In the genomic region with DNA sequence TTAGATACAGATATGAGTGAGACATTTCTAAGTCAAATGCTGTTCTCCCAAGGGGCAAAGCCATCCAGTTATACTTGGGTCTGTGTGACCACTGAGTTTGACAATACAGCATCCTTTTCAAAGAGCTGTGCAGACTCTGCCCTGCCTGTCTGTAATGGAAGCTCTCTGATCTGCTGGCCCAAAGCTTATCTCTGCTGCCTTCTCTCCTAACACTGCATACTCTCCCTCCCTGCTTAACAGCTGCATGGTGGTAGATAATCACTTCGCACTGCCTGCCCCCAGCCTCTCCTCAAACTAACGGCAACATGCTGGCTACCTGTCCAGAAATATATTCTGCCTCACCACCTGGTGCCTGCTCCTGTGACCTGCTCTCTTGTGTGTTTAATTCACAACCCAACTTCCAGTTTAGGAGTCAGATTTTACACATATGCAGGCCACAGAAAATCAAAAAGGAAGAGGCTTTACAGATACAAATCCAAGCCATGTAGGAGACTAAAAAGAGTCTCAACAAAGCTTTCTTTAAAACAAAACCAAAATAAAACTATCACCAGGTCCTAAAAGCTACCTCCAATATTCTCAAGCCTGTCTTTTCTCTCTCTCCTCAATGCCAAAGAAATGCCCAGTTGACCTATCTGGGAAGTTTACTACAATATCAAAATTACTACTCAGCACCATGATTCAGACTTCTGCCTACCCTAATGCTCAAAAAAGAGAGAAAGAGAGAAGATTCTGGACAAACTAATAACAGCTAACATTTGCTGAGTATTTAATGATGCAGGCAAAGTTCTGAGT, we compare ENCODE assay signal across 1 cellular context.
TF ChIP-seq lines count a peak whose summit lies in the region.

No MANE protein-coding gene starts in this region.

TF ChIP-seq in K562, 482 proteins besides CTCF, POLR2A, EP300 and RAD21 (continued from another document and continues in another):
- TF ChIP-seq, protein P1, sequence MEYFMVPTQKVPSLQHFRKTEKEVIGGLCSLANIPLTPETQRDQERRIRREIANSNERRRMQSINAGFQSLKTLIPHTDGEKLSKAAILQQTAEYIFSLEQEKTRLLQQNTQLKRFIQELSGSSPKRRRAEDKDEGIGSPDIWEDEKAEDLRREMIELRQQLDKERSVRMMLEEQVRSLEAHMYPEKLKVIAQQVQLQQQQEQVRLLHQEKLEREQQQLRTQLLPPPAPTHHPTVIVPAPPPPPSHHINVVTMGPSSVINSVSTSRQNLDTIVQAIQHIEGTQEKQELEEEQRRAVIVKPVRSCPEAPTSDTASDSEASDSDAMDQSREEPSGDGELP (CRISPR knock-in tag; IDR thresholded peaks at IDR 0.05; ENCODE audit: borderline replicate concordance), result peak; percentile 87
- TF ChIP-seq, protein P2, sequence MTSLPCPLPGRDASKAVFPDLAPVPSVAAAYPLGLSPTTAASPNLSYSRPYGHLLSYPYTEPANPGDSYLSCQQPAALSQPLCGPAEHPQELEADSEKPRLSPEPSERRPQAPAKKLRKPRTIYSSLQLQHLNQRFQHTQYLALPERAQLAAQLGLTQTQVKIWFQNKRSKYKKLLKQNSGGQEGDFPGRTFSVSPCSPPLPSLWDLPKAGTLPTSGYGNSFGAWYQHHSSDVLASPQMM (CRISPR knock-in tag; IDR thresholded peaks at IDR 0.05), result no peak
- TF ChIP-seq EP400 (IDR thresholded peaks at IDR 0.05), result peak; percentile 58
- TF ChIP-seq KAT7 (CRISPR knock-in tag; IDR thresholded peaks at IDR 0.05; ENCODE audit: borderline replicate concordance), result no peak
- no peak for TF ChIP-seq ZNF695 (CRISPR knock-in tag; IDR thresholded peaks at IDR 0.05)
- no peak; the same call in 1 of the 2 replicates for TF ChIP-seq TCF7 (IDR thresholded peaks at IDR 0.05; ENCODE audit: borderline replicate concordance)
- TF ChIP-seq, protein P3, sequence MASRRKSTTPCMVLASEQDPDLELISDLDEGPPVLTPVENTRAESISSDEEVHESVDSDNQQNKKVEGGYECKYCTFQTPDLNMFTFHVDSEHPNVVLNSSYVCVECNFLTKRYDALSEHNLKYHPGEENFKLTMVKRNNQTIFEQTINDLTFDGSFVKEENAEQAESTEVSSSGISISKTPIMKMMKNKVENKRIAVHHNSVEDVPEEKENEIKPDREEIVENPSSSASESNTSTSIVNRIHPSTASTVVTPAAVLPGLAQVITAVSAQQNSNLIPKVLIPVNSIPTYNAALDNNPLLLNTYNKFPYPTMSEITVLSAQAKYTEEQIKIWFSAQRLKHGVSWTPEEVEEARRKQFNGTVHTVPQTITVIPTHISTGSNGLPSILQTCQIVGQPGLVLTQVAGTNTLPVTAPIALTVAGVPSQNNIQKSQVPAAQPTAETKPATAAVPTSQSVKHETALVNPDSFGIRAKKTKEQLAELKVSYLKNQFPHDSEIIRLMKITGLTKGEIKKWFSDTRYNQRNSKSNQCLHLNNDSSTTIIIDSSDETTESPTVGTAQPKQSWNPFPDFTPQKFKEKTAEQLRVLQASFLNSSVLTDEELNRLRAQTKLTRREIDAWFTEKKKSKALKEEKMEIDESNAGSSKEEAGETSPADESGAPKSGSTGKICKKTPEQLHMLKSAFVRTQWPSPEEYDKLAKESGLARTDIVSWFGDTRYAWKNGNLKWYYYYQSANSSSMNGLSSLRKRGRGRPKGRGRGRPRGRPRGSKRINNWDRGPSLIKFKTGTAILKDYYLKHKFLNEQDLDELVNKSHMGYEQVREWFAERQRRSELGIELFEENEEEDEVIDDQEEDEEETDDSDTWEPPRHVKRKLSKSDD (conservative IDR thresholded peaks at IDR 0.05; ENCODE audit: low read length), result no peak
- TF ChIP-seq TRIM28 (IDR thresholded peaks at IDR 0.05), result peak; percentile 85; the same call in 1 of the 2 replicates
- TF ChIP-seq ZNF347 (CRISPR knock-in tag; IDR thresholded peaks at IDR 0.05; ENCODE audit: low read depth), result no peak
- TF ChIP-seq, protein P4, sequence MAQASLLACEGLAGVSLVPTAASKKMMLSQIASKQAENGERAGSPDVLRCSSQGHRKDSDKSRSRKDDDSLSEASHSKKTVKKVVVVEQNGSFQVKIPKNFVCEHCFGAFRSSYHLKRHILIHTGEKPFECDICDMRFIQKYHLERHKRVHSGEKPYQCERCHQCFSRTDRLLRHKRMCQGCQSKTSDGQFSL (CRISPR knock-in tag; IDR thresholded peaks at IDR 0.05), result no peak
- TF ChIP-seq, protein P4 (tag; IDR thresholded peaks at IDR 0.05), result no peak
- TF ChIP-seq, protein P5, sequence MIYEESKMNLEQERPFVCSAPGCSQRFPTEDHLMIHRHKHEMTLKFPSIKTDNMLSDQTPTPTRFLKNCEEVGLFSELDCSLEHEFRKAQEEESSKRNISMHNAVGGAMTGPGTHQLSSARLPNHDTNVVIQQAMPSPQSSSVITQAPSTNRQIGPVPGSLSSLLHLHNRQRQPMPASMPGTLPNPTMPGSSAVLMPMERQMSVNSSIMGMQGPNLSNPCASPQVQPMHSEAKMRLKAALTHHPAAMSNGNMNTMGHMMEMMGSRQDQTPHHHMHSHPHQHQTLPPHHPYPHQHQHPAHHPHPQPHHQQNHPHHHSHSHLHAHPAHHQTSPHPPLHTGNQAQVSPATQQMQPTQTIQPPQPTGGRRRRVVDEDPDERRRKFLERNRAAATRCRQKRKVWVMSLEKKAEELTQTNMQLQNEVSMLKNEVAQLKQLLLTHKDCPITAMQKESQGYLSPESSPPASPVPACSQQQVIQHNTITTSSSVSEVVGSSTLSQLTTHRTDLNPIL (CRISPR knock-in tag; IDR thresholded peaks at IDR 0.05), result no peak
- TF ChIP-seq XRCC4 (IDR thresholded peaks at IDR 0.05; ENCODE audit: extremely low read depth, insufficient read depth, insufficient read length), result no peak
- peak; percentile 53; the same call in 1 of the 2 replicates for TF ChIP-seq XRCC3 (IDR thresholded peaks at IDR 0.05)
- TF ChIP-seq FOS (IDR thresholded peaks at IDR 0.05; ENCODE audit: extremely low read depth, insufficient read length), result no peak
- TF ChIP-seq LARP7 (IDR thresholded peaks at IDR 0.05), result 0 out of 2 replicates have a peak, but pooled peaks have one; percentile 51
- TF ChIP-seq, protein P6, sequence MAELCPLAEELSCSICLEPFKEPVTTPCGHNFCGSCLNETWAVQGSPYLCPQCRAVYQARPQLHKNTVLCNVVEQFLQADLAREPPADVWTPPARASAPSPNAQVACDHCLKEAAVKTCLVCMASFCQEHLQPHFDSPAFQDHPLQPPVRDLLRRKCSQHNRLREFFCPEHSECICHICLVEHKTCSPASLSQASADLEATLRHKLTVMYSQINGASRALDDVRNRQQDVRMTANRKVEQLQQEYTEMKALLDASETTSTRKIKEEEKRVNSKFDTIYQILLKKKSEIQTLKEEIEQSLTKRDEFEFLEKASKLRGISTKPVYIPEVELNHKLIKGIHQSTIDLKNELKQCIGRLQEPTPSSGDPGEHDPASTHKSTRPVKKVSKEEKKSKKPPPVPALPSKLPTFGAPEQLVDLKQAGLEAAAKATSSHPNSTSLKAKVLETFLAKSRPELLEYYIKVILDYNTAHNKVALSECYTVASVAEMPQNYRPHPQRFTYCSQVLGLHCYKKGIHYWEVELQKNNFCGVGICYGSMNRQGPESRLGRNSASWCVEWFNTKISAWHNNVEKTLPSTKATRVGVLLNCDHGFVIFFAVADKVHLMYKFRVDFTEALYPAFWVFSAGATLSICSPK (IDR thresholded peaks at IDR 0.05; ENCODE audit: borderline replicate concordance), result no peak
- TF ChIP-seq ZNF408 (CRISPR knock-in tag; IDR thresholded peaks at IDR 0.05; ENCODE audit: low read depth), result no peak
- TF ChIP-seq ZNF780A (CRISPR knock-in tag; IDR thresholded peaks at IDR 0.05), result no peak
- no peak for TF ChIP-seq ETS2 (tag; IDR thresholded peaks at IDR 0.05; ENCODE audit: borderline replicate concordance, poor library complexity, severe bottlenecking)
- TF ChIP-seq, protein P7, sequence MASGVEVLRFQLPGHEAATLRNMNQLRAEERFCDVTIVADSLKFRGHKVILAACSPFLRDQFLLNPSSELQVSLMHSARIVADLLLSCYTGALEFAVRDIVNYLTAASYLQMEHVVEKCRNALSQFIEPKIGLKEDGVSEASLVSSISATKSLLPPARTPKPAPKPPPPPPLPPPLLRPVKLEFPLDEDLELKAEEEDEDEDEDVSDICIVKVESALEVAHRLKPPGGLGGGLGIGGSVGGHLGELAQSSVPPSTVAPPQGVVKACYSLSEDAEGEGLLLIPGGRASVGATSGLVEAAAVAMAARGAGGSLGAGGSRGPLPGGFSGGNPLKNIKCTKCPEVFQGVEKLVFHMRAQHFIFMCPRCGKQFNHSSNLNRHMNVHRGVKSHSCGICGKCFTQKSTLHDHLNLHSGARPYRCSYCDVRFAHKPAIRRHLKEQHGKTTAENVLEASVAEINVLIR (CRISPR knock-in tag; IDR thresholded peaks at IDR 0.05), result no peak
- TF ChIP-seq CBX1 (IDR thresholded peaks at IDR 0.05; ENCODE audit: low read depth), result peak; percentile 80
- TF ChIP-seq ZSCAN32 (CRISPR knock-in tag; IDR thresholded peaks at IDR 0.05), result no peak
- 0 out of 2 replicates have a peak, but pooled peaks have one; percentile 41 for TF ChIP-seq ILF3 (IDR thresholded peaks at IDR 0.05; ENCODE audit: borderline replicate concordance)
- TF ChIP-seq, protein P8, sequence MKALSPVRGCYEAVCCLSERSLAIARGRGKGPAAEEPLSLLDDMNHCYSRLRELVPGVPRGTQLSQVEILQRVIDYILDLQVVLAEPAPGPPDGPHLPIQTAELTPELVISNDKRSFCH (CRISPR knock-in tag; IDR thresholded peaks at IDR 0.05), result no peak
- TF ChIP-seq, protein P8 (tag; IDR thresholded peaks at IDR 0.05), result no peak
- TF ChIP-seq RBM25 (IDR thresholded peaks at IDR 0.05; ENCODE audit: low read depth, low read length, severe bottlenecking), result peak; percentile 26
- no peak for TF ChIP-seq HDAC8 (tag; IDR thresholded peaks at IDR 0.05)
- TF ChIP-seq FOXA3 (CRISPR knock-in tag; conservative IDR thresholded peaks at IDR 0.05 in 1 of 2, IDR thresholded peaks at IDR 0.05 in 1 of 2), result no peak
- peak; percentile 63; the same call in 1 of the 2 replicates for TF ChIP-seq MIER1 (IDR thresholded peaks at IDR 0.05; ENCODE audit: low read depth)
- TF ChIP-seq, protein P9, sequence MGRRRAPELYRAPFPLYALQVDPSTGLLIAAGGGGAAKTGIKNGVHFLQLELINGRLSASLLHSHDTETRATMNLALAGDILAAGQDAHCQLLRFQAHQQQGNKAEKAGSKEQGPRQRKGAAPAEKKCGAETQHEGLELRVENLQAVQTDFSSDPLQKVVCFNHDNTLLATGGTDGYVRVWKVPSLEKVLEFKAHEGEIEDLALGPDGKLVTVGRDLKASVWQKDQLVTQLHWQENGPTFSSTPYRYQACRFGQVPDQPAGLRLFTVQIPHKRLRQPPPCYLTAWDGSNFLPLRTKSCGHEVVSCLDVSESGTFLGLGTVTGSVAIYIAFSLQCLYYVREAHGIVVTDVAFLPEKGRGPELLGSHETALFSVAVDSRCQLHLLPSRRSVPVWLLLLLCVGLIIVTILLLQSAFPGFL (CRISPR knock-in tag; IDR thresholded peaks at IDR 0.05), result peak; percentile 42; the same call in 1 of the 2 replicates
- TF ChIP-seq, protein P10, sequence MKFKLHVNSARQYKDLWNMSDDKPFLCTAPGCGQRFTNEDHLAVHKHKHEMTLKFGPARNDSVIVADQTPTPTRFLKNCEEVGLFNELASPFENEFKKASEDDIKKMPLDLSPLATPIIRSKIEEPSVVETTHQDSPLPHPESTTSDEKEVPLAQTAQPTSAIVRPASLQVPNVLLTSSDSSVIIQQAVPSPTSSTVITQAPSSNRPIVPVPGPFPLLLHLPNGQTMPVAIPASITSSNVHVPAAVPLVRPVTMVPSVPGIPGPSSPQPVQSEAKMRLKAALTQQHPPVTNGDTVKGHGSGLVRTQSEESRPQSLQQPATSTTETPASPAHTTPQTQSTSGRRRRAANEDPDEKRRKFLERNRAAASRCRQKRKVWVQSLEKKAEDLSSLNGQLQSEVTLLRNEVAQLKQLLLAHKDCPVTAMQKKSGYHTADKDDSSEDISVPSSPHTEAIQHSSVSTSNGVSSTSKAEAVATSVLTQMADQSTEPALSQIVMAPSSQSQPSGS (CRISPR knock-in tag; IDR thresholded peaks at IDR 0.05), result no peak
- TF ChIP-seq ZNF586 (CRISPR knock-in tag; conservative IDR thresholded peaks at IDR 0.05), result no peak
- no peak for TF ChIP-seq ZNF140 (CRISPR knock-in tag; IDR thresholded peaks at IDR 0.05)
- TF ChIP-seq ZNF282 (CRISPR knock-in tag; IDR thresholded peaks at IDR 0.05), result no peak
- TF ChIP-seq, protein P11, sequence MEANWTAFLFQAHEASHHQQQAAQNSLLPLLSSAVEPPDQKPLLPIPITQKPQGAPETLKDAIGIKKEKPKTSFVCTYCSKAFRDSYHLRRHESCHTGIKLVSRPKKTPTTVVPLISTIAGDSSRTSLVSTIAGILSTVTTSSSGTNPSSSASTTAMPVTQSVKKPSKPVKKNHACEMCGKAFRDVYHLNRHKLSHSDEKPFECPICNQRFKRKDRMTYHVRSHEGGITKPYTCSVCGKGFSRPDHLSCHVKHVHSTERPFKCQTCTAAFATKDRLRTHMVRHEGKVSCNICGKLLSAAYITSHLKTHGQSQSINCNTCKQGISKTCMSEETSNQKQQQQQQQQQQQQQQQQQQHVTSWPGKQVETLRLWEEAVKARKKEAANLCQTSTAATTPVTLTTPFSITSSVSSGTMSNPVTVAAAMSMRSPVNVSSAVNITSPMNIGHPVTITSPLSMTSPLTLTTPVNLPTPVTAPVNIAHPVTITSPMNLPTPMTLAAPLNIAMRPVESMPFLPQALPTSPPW (CRISPR knock-in tag; IDR thresholded peaks at IDR 0.05), result peak; percentile 74
- no peak for TF ChIP-seq PCBP1 (IDR thresholded peaks at IDR 0.05; ENCODE audit: low read depth, low read length, poor library complexity, severe bottlenecking)
- TF ChIP-seq CREBBP (IDR thresholded peaks at IDR 0.05; ENCODE audit: low read depth, low read length), result no peak
- no peak for TF ChIP-seq HIVEP1 (CRISPR knock-in tag; IDR thresholded peaks at IDR 0.05)
- peak; percentile 91 to 96 for TF ChIP-seq KDM1A (IDR thresholded peaks at IDR 0.05)
- peak in 1 of 2 experiments; percentile 13; a peak in 1 of 4 replicates for TF ChIP-seq NRF1 (conservative IDR thresholded peaks at IDR 0.05 in 1 of 2, IDR thresholded peaks at IDR 0.05 in 1 of 2)
- no peak for TF ChIP-seq RBM22 (IDR thresholded peaks at IDR 0.05; ENCODE audit: low read depth, low read length, poor library complexity, severe bottlenecking)
- no peak for TF ChIP-seq ZNF57 (CRISPR knock-in tag; IDR thresholded peaks at IDR 0.05)
- TF ChIP-seq RAD51 (IDR thresholded peaks at IDR 0.05; ENCODE audit: borderline replicate concordance, low read depth), result peak; percentile 46; the same call in 1 of the 2 replicates
- TF ChIP-seq HNRNPL (IDR thresholded peaks at IDR 0.05; ENCODE audit: low read depth, low read length), result no peak
- TF ChIP-seq ZC3H4 (CRISPR knock-in tag; IDR thresholded peaks at IDR 0.05; ENCODE audit: borderline replicate concordance), result no peak
- TF ChIP-seq, protein P12, sequence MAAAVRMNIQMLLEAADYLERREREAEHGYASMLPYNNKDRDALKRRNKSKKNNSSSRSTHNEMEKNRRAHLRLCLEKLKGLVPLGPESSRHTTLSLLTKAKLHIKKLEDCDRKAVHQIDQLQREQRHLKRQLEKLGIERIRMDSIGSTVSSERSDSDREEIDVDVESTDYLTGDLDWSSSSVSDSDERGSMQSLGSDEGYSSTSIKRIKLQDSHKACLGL (CRISPR knock-in tag; IDR thresholded peaks at IDR 0.05; ENCODE audit: borderline replicate concordance, poor library complexity, severe bottlenecking), result no peak
